ENCODE assay signal across 23 cellular contexts in genomic region chr2:137229834-137230233, GRCh38.
DNase-seq lines count a peak whose midpoint lies in the region; ATAC-seq, FAIRE-seq and TF ChIP-seq lines count a peak whose summit lies in the region.
"Had no signal": no experiment of that assay in that cellular context is flagged by ENCODE, and none has a peak within 500 bp of the region (broad histone marks: within the 10 kb centered on the region; RNA-seq: fewer than 3 reads in every experiment).

No MANE protein-coding gene starts in this region.

- no peaks in the 10 kb centered on the region for H3K79me2 ChIP-seq in PC-3 (ENCODE audit: low read length)

- no peaks in the 10 kb centered on the region for H3K9me3 ChIP-seq in PC-3 (ENCODE audit: low read length)
- H3K9me3 ChIP-seq: Peyer's patch had no signal

- intact Hi-C loops in PC-3 (cut with micrococcal nuclease), result no loop called here

- no TSS peak for BruUV-seq in PC-3 (replicated peaks; lab: Mats Ljungman, UMichigan)

- H3K9ac ChIP-seq in PC-3 (ENCODE audit: low read length), result no peak overlapping the region

- no peak overlapping the region for H2AFZ ChIP-seq in PC-3 (ENCODE audit: low read length)
- H2AFZ ChIP-seq: GM23338 had no signal

- CTCF ChIA-PET in PC-3 (lab: Charles Lee), result no interaction called here

- no peak for FAIRE-seq in HTR-8/SVneo (lab: Jason Lieb, UNC)
- FAIRE-seq: GM12891 had no signal

- no peak overlapping the region for H3K4me3 ChIP-seq in PC-3 (ENCODE audit: low read length)
- H3K4me3 ChIP-seq: GM23338, Peyer's patch had no signal

- DNase-seq in NCI-H526 treated with DMSO at 0.1 percent for 48 hours (lab: John Stamatoyannopoulos, UW) (peak; percentile 47), NCI-H526 (lab: John Stamatoyannopoulos, UW) (no peak), PC-3 (no peak), brain pericyte (ENCODE audit: low read depth, low spot score) (peak; percentile 50), MV-4-11 (lab: John Stamatoyannopoulos, UW) (no peak), COR-L47 (lab: John Stamatoyannopoulos, UW) (no peak), HTR-8/SVneo (ENCODE audit: insufficient read length, low spot score) (no peak)
- DNase-seq: C1 segment of cervical spinal cord; CD8-positive, alpha-beta T cell; HCEC 1CT; MM.1S; NCI-H1092; NCI-H1436; NCI-H1930; NCI-H2227 treated with DMSO at 0.1 percent for 48 hours; NCI-H510A treated with DMSO at 0.1 percent for 48 hours; NCI-H82; Peyer's patch; T-cell had no signal

- no peaks in the 10 kb centered on the region for H3F3A ChIP-seq in PC-3 (ENCODE audit: low read length, unreplicated experiment)

- H3K36me3 ChIP-seq in PC-3 (ENCODE audit: low read depth, low read length), result no peaks in the 10 kb centered on the region
- H3K36me3 ChIP-seq: Peyer's patch had no signal

- ATAC-seq in PC-3, result no peak; the same call in 1 of the 2 replicates
- ATAC-seq in GM18520 (IDR thresholded peaks at IDR 0.05; ENCODE audit: unreplicated experiment), result no peak
- ATAC-seq: CD8-positive, alpha-beta T cell; GM23338; T-cell had no signal

- H3K4me2 ChIP-seq in PC-3 (ENCODE audit: low read length), result 0 out of 2 replicates have a peak overlapping the region, but pooled peaks have one; percentile 25
- H3K4me2 ChIP-seq: GM23338 had no signal

- no peak overlapping the region for H3K27ac ChIP-seq in PC-3 (ENCODE audit: low read length)
- H3K27ac ChIP-seq: 22Rv1, Peyer's patch had no signal

- H3K9me2 ChIP-seq in PC-3 (replicated peaks; ENCODE audit: low read length), result no peaks in the 10 kb centered on the region

- TF ChIP-seq CTCF in PC-3 (conservative IDR thresholded peaks at IDR 0.05; ENCODE audit: low read depth, low read length), result no peak

- POLR2A ChIA-PET in PC-3 (lab: Charles Lee; ENCODE audit: unreplicated experiment), result no interaction called here

- H4K20me1 ChIP-seq in PC-3 (ENCODE audit: low read length), result no peaks in the 10 kb centered on the region

- H3K27me3 ChIP-seq in PC-3 (ENCODE audit: low read length), result no peaks in the 10 kb centered on the region
- H3K27me3 ChIP-seq: Peyer's patch had no signal

- H3K4me1 ChIP-seq in PC-3 (ENCODE audit: insufficient read depth, low read length), result peaks cover 39% of the 10 kb centered on the region
- H3K4me1 ChIP-seq: Peyer's patch had no signal

Comparison
In these comparisons a context has a peak if more than half of its experiments do, and no peak if none do; other contexts are left out.
1. DNase-seq: peak in NCI-H526 treated with DMSO at 0.1 percent for 48 hours (single experiment) and brain pericyte (single experiment); none in NCI-H526 (0 of 2), PC-3 (single experiment), MV-4-11 (single experiment), COR-L47 (single experiment) and HTR-8/SVneo (single experiment).